Comparison of ENCODE assay signal across 12 cellular contexts in genomic region chr1:198549863-198550262, GRCh38. TPM values are rescaled to one million over a fixed set of nuclear protein-coding genes. Genes with fewer than 3 reads are reported as not detected.
A peak's percentile ranks its signal among the peaks of the same experiment; 100 is the strongest.
DNase-seq lines count a peak whose midpoint lies in the region; ATAC-seq and TF ChIP-seq lines count a peak whose summit lies in the region.
"Had no signal": no experiment of that assay in that cellular context is flagged by ENCODE, and none has a peak within 500 bp of the region (broad histone marks: within the 10 kb centered on the region; RNA-seq: fewer than 3 reads in every experiment).

No MANE protein-coding gene starts in this region.

- no peak overlapping the region for H3K4me3 ChIP-seq in CD8-positive, alpha-beta T cell (ENCODE audit: low read depth, low read length)
- no peak overlapping the region for H3K4me3 ChIP-seq in heart left ventricle

- H3K27ac Mint-ChIP-seq in CD8-positive, alpha-beta T cell = peak overlapping the region; percentile 5

- no peak overlapping the region for H3K27ac ChIP-seq in CD8-positive, alpha-beta T cell (ENCODE audit: low read depth, low read length)
- H3K27ac ChIP-seq in heart left ventricle = peak overlapping the region in 1 of 12 donors; percentile 25

- DNase-seq in CD8-positive, alpha-beta T cell = no peak
- no peak for DNase-seq in OCI-M1 (lab: John Stamatoyannopoulos, UW)
- no peak for DNase-seq in heart left ventricle
- DNase-seq in T-helper 1 cell = no peak
- DNase-seq: BE2C, islet precursor cell had no signal

- no peaks in the 10 kb centered on the region for H3K36me3 Mint-ChIP-seq in CD8-positive, alpha-beta T cell

- ATAC-seq in CD8-positive, alpha-beta T cell = no peak
- ATAC-seq in GM19023 (IDR thresholded peaks at IDR 0.05; ENCODE audit: unreplicated experiment) (peak; percentile 88), HG02678 (IDR thresholded peaks at IDR 0.05; ENCODE audit: unreplicated experiment) (peak; percentile 91), HG03575 (IDR thresholded peaks at IDR 0.05; ENCODE audit: extremely low read depth, insufficient number of reproducible peaks, low FRiP score, unreplicated experiment) (peak; percentile 47), GM19455 (IDR thresholded peaks at IDR 0.05; ENCODE audit: unreplicated experiment) (no peak), heart left ventricle (no peak)

- peaks cover 27% of the 10 kb centered on the region for H3K4me1 ChIP-seq in CD8-positive, alpha-beta T cell (ENCODE audit: insufficient read depth, low read length)
- peaks cover 0 to 30% (median 0%) of the 10 kb centered on the region in 12 donors for H3K4me1 ChIP-seq in heart left ventricle
- H3K4me1 ChIP-seq: BE2C had no signal

- intact Hi-C loops in CD8-positive, alpha-beta T cell (cut with DNase I, micrococcal nuclease) = loop anchor here in 1 of 2 experiments (1.0 kb wide), 1 partner anchor 11 kb away; no protein-coding TSS in a partner anchor
- intact Hi-C loops in heart left ventricle (cut with DNase I) = no loop called here

- TF ChIP-seq CTCF in CD8-positive, alpha-beta T cell (IDR thresholded peaks at IDR 0.05) = no peak
- no peak for TF ChIP-seq CTCF in heart left ventricle (IDR thresholded peaks at IDR 0.05)

- H3K36me3 ChIP-seq in CD8-positive, alpha-beta T cell (ENCODE audit: insufficient read depth, low read length) = no peaks in the 10 kb centered on the region
- no peaks in the 10 kb centered on the region for H3K36me3 ChIP-seq in heart left ventricle
- H3K36me3 ChIP-seq: BE2C had no signal

- H3K27me3 Mint-ChIP-seq in CD8-positive, alpha-beta T cell (ENCODE audit: low read depth) = no peaks in the 10 kb centered on the region

- no peaks in the 10 kb centered on the region for H3K27me3 ChIP-seq in CD8-positive, alpha-beta T cell (ENCODE audit: insufficient read depth, low read length)
- H3K27me3 ChIP-seq in heart left ventricle = no peaks in the 10 kb centered on the region
- H3K27me3 ChIP-seq: BE2C had no signal

- peaks cover 9% of the 10 kb centered on the region for H3K9me3 Mint-ChIP-seq in CD8-positive, alpha-beta T cell

- no peak for TF ChIP-seq POLR2A in heart left ventricle (IDR thresholded peaks at IDR 0.05)

- no peak overlapping the region for H3K4me3 Mint-ChIP-seq in CD8-positive, alpha-beta T cell

- H3K4me1 Mint-ChIP-seq in CD8-positive, alpha-beta T cell (ENCODE audit: low read depth) = peaks cover 48% of the 10 kb centered on the region

- CTCF ChIA-PET in CD8-positive, alpha-beta T cell (lab: Charles Lee) = no interaction called here

- H3K9me3 ChIP-seq in CD8-positive, alpha-beta T cell (ENCODE audit: low read length) = no peaks in the 10 kb centered on the region
- H3K9me3 ChIP-seq in heart left ventricle = no peaks in the 10 kb centered on the region
- H3K9me3 ChIP-seq: BE2C had no signal

- POLR2A ChIA-PET in CD8-positive, alpha-beta T cell (lab: Charles Lee) = interaction anchor here (0.8 to 1.1 kb wide), 2 partner anchors 14 to 22 kb away, joined by 3 to 4 read pairs; no protein-coding TSS in a partner anchor

RNA-seq across cellular contexts. Expression of gene ATP6V1G3, which starts 9.4 kb away (rescaled TPM):
- not detected for total RNA-seq in CD8-positive, alpha-beta T cell
- not detected for total RNA-seq in heart left ventricle
- not detected for polyA plus RNA-seq in heart left ventricle
- total RNA-seq: epithelial cell of proximal tubule had no signal
- polyA plus RNA-seq: adipose tissue had no signal

Comparison
In these comparisons a context has a peak if more than half of its experiments do, and no peak if none do; other contexts are left out.
1. ATAC-seq: peak in GM19023 (single experiment), HG02678 (single experiment) and HG03575 (single experiment); none in CD8-positive, alpha-beta T cell (single experiment), GM19455 (single experiment) and heart left ventricle (0 of 4).